ENCODE assay signal across 16 cellular contexts in genomic region chr21:31931644-31932469, GRCh38.
"Had no signal": no experiment of that assay in that cellular context is flagged by ENCODE, and none has a peak within 500 bp of the region (broad histone marks: within the 10 kb centered on the region; RNA-seq: fewer than 3 reads in every experiment).

No MANE protein-coding gene starts in this region.

- H3K27ac Mint-ChIP-seq: activated CD4-positive, alpha-beta memory T cell treated with anti-CD3 and anti-CD28 coated beads, Interleukin-2, amount 10 ng/mL, durations not matched to agents 7 days and 5 days; activated T-cell treated with anti-CD3 and anti-CD28 coated beads, Interleukin-2, amount 50 U/mL, for 24 hours had no signal

- FAIRE-seq: astrocyte, endometrium had no signal

- H3K36me3 ChIP-seq: cardiac muscle cell, esophagus muscularis mucosa, lower lobe of right lung, suprapubic skin, upper lobe of left lung had no signal

- H3K9me3 ChIP-seq: esophagus muscularis mucosa, lower lobe of right lung, suprapubic skin, upper lobe of left lung had no signal

- DNase-seq: activated CD4-positive, alpha-beta memory T cell treated with anti-CD3 and anti-CD28 coated beads, Interleukin-2, amount 10 ng/mL, durations not matched to agents 7 days and 5 days; activated CD4-positive, alpha-beta T cell treated with anti-CD3 and anti-CD28 coated beads for 4 hours; activated naive CD4-positive, alpha-beta T cell treated with anti-CD3 and anti-CD28 coated beads, Interleukin-2, amount 50 U/mL, for 16 hours; activated T-cell treated with anti-CD3 and anti-CD28 coated beads, Interleukin-2, amount 50 U/mL, for 24 hours; dorsolateral prefrontal cortex; lower lobe of right lung; retina; stimulated activated CD4-positive, alpha-beta T cell treated with anti-CD3 and anti-CD28 coated beads, Interleukin-2, amount 100 ng/mL, for 48 hours; stimulated activated naive CD4-positive, alpha-beta T cell; T-helper 2 cell; upper lobe of left lung had no signal

- H3K4me3 ChIP-seq: cardiac muscle cell, dorsolateral prefrontal cortex, esophagus muscularis mucosa, lower lobe of right lung, suprapubic skin, upper lobe of left lung had no signal

- H3K9me3 Mint-ChIP-seq: activated CD4-positive, alpha-beta memory T cell treated with anti-CD3 and anti-CD28 coated beads, Interleukin-2, amount 10 ng/mL, durations not matched to agents 7 days and 5 days; activated T-cell treated with anti-CD3 and anti-CD28 coated beads, Interleukin-2, amount 50 U/mL, for 24 hours had no signal

- H3K27me3 ChIP-seq: cardiac muscle cell, dorsolateral prefrontal cortex, suprapubic skin, upper lobe of left lung had no signal

- H3K4me3 Mint-ChIP-seq: activated CD4-positive, alpha-beta memory T cell treated with anti-CD3 and anti-CD28 coated beads, Interleukin-2, amount 10 ng/mL, durations not matched to agents 7 days and 5 days; activated T-cell treated with anti-CD3 and anti-CD28 coated beads, Interleukin-2, amount 50 U/mL, for 24 hours had no signal

- H3K4me1 Mint-ChIP-seq: activated CD4-positive, alpha-beta memory T cell treated with anti-CD3 and anti-CD28 coated beads, Interleukin-2, amount 10 ng/mL, durations not matched to agents 7 days and 5 days had no signal

- H3K4me1 ChIP-seq: lower lobe of right lung, suprapubic skin, upper lobe of left lung had no signal

- H3K27ac ChIP-seq: cardiac muscle cell, dorsolateral prefrontal cortex, esophagus muscularis mucosa, lower lobe of right lung, suprapubic skin, upper lobe of left lung had no signal
